In genomic region chr4:155900402-155900801, GRCh38 we compare ENCODE assay signal across 14 cellular contexts. TPM values are rescaled to one million over a fixed set of nuclear protein-coding genes. Genes with fewer than 3 reads are reported as not detected.
A peak's percentile ranks its signal among the peaks of the same experiment; 100 is the strongest.
DNase-seq lines count a peak whose midpoint lies in the region; ATAC-seq, FAIRE-seq and TF ChIP-seq lines count a peak whose summit lies in the region.
"Had no signal": no experiment of that assay in that cellular context is flagged by ENCODE, and none has a peak within 500 bp of the region (broad histone marks: within the 10 kb centered on the region; RNA-seq: fewer than 3 reads in every experiment).

No MANE protein-coding gene starts in this region.

- intact Hi-C loops in left cardiac atrium (cut with DNase I) (no loop called here), right cardiac atrium (cut with DNase I) (no loop called here), uterus (cut with DNase I; ENCODE audit: low total_unique reads) (no loop called here)
- intact Hi-C loops in activated CD4-positive, alpha-beta T cell treated with anti-CD3 and anti-CD28 coated beads for 36 hours (cut with DNase I, micrococcal nuclease): no loop called here

- H3K9ac ChIP-seq in astrocyte (ENCODE audit: low read length): no peak overlapping the region

- TF ChIP-seq CTCF in astrocyte (IDR thresholded peaks at IDR 0.05; ENCODE audit: insufficient read depth, low read depth, low read length) (no peak), kidney epithelial cell (IDR thresholded peaks at IDR 0.05; ENCODE audit: insufficient read depth, low read length, poor library complexity, severe bottlenecking) (no peak), uterus (IDR thresholded peaks at IDR 0.05) (no peak), coronary artery (IDR thresholded peaks at IDR 0.05) (no peak)

- peak overlapping the region; percentile 30 for H3K4me2 ChIP-seq in astrocyte (ENCODE audit: low read length)

- H3K4me1 Mint-ChIP-seq in astrocyte (ENCODE audit: low read depth, unreplicated experiment): peaks cover 11% of the 10 kb centered on the region
- H3K4me1 Mint-ChIP-seq in activated CD4-positive, alpha-beta T cell treated with anti-CD3 and anti-CD28 coated beads for 36 hours: no peaks in the 10 kb centered on the region
- H3K4me1 Mint-ChIP-seq: activated B cell treated with CpG ODN at 0.5 μM for 24 hours had no signal

- no peaks in the 10 kb centered on the region for H4K20me1 ChIP-seq in astrocyte (ENCODE audit: insufficient read depth, low read length)

- H3K9me3 ChIP-seq in right cardiac atrium (ENCODE audit: control insufficient read depth, low read length): no peaks in the 10 kb centered on the region
- H3K9me3 ChIP-seq in astrocyte (ENCODE audit: insufficient read depth, low read depth, low read length): no peaks in the 10 kb centered on the region
- no peaks in the 10 kb centered on the region for H3K9me3 ChIP-seq in uterus
- H3K9me3 ChIP-seq: HAP-1 had no signal

- no peak overlapping the region for H3K27ac ChIP-seq in right cardiac atrium (ENCODE audit: low read length)
- H3K27ac ChIP-seq in astrocyte (ENCODE audit: low read depth, low read length): no peak overlapping the region
- peak overlapping the region; percentile 23 to 50 for H3K27ac ChIP-seq in uterus
- no peak overlapping the region for H3K27ac ChIP-seq in coronary artery

- H3K27me3 ChIP-seq in right cardiac atrium (ENCODE audit: control insufficient read depth, insufficient read depth): no peaks in the 10 kb centered on the region
- H3K27me3 ChIP-seq in astrocyte (ENCODE audit: insufficient read depth, low read length): no peaks in the 10 kb centered on the region
- H3K27me3 ChIP-seq in kidney epithelial cell (ENCODE audit: control insufficient read depth, insufficient read depth, low read length): no peaks in the 10 kb centered on the region
- no peaks in the 10 kb centered on the region for H3K27me3 ChIP-seq in uterus

- no peak overlapping the region for H3K27ac Mint-ChIP-seq in astrocyte (ENCODE audit: unreplicated experiment)
- H3K27ac Mint-ChIP-seq in activated CD4-positive, alpha-beta T cell treated with anti-CD3 and anti-CD28 coated beads for 36 hours: no peak overlapping the region
- H3K27ac Mint-ChIP-seq: activated B cell treated with CpG ODN at 0.5 μM for 24 hours had no signal

- H3K79me2 ChIP-seq in astrocyte (ENCODE audit: insufficient read depth, low read length): no peaks in the 10 kb centered on the region

- H3K27me3 Mint-ChIP-seq in astrocyte (ENCODE audit: low read depth, unreplicated experiment): no peaks in the 10 kb centered on the region
- no peaks in the 10 kb centered on the region for H3K27me3 Mint-ChIP-seq in activated CD4-positive, alpha-beta T cell treated with anti-CD3 and anti-CD28 coated beads for 36 hours
- H3K27me3 Mint-ChIP-seq: activated B cell treated with CpG ODN at 0.5 μM for 24 hours had no signal

- FAIRE-seq in astrocyte (lab: Jason Lieb, UNC): no peak
- FAIRE-seq: A204.1 had no signal

- H3K36me3 ChIP-seq in astrocyte (ENCODE audit: insufficient read depth, low read length) (no peaks in the 10 kb centered on the region), kidney epithelial cell (ENCODE audit: control insufficient read depth, insufficient read depth, low read length) (no peaks in the 10 kb centered on the region), uterus (no peaks in the 10 kb centered on the region)
- H3K36me3 ChIP-seq: HAP-1 had no signal

- H3K4me3 ChIP-seq in right cardiac atrium (ENCODE audit: low read length): no peak overlapping the region
- H3K4me3 ChIP-seq in astrocyte (ENCODE audit: insufficient read depth, low read depth, low read length): no peak overlapping the region
- H3K4me3 ChIP-seq in kidney epithelial cell (ENCODE audit: low read depth, low read length): no peak overlapping the region
- H3K4me3 ChIP-seq in uterus: no peak overlapping the region
- H3K4me3 ChIP-seq in coronary artery: no peak overlapping the region
- H3K4me3 ChIP-seq: HAP-1 had no signal

- H3K36me3 Mint-ChIP-seq in astrocyte (ENCODE audit: low read depth, unreplicated experiment): no peaks in the 10 kb centered on the region
- H3K36me3 Mint-ChIP-seq in activated CD4-positive, alpha-beta T cell treated with anti-CD3 and anti-CD28 coated beads for 36 hours (ENCODE audit: low read depth): no peaks in the 10 kb centered on the region

- 32% methylated on average over 1 of the region's 1 CpG for WGBS in right cardiac atrium

- no peak overlapping the region for H3K4me3 Mint-ChIP-seq in astrocyte (ENCODE audit: unreplicated experiment)
- no peak overlapping the region for H3K4me3 Mint-ChIP-seq in activated CD4-positive, alpha-beta T cell treated with anti-CD3 and anti-CD28 coated beads for 36 hours
- H3K4me3 Mint-ChIP-seq: activated B cell treated with CpG ODN at 0.5 μM for 24 hours had no signal

- no peak for DNase-seq in left cardiac atrium
- no peak for DNase-seq in right cardiac atrium
- DNase-seq in astrocyte (ENCODE audit: low read depth): peak; percentile 87
- DNase-seq in kidney epithelial cell (ENCODE audit: low read depth): peak; percentile 38
- no peak for DNase-seq in uterus
- DNase-seq in coronary artery (ENCODE audit: low spot score): no peak
- DNase-seq in SHP77 (lab: John Stamatoyannopoulos, UW): no peak
- DNase-seq in activated CD4-positive, alpha-beta T cell treated with anti-CD3 and anti-CD28 coated beads for 36 hours: no peak
- DNase-seq: activated B cell treated with CpG ODN at 0.5 μM for 24 hours; activated effector memory CD4-positive, alpha-beta T cell treated with Interleukin-2 at 50 U/mL for 16 hours; cortex of kidney had no signal

- no peak overlapping the region for H2AFZ ChIP-seq in astrocyte (ENCODE audit: low read depth, low read length)

- no peak for TF ChIP-seq POLR2A in uterus (IDR thresholded peaks at IDR 0.05)

- POLR2A ChIA-PET in activated CD4-positive, alpha-beta T cell treated with anti-CD3 and anti-CD28 coated beads for 36 hours (lab: Charles Lee): no interaction called here

- peak; percentile 37 to 71 for ATAC-seq in left cardiac atrium
- ATAC-seq in right cardiac atrium: no peak
- ATAC-seq in activated CD4-positive, alpha-beta T cell treated with anti-CD3 and anti-CD28 coated beads for 36 hours: no peak

- CTCF ChIA-PET in activated CD4-positive, alpha-beta T cell treated with anti-CD3 and anti-CD28 coated beads for 36 hours (lab: Charles Lee): no interaction called here

- H3K4me1 ChIP-seq in right cardiac atrium (ENCODE audit: control insufficient read depth, insufficient read depth, low read length) (no peaks in the 10 kb centered on the region), astrocyte (ENCODE audit: insufficient read depth, low read length) (peaks cover 6% of the 10 kb centered on the region), uterus (peaks cover 0 to 8% of the 10 kb centered on the region in 2 donors)

- H3K9me3 Mint-ChIP-seq in astrocyte (ENCODE audit: unreplicated experiment): peaks cover 8% of the 10 kb centered on the region
- peaks cover 7% of the 10 kb centered on the region for H3K9me3 Mint-ChIP-seq in activated CD4-positive, alpha-beta T cell treated with anti-CD3 and anti-CD28 coated beads for 36 hours (ENCODE audit: low read depth)

RNA-seq across cellular contexts. Expression of gene TDO2, which starts 3.1 kb away (rescaled TPM):
- total RNA-seq in left cardiac atrium (not detected), right cardiac atrium (not detected), astrocyte (0.24 TPM in 1 of 2 replicates, not detected in the other), kidney epithelial cell (not detected in 2 replicates), uterus (1 to 10 TPM in 1 of 4 donors, not detected in 3; 3.7 TPM)
- polyA plus RNA-seq in right cardiac atrium: not detected
- not detected for total RNA-seq in activated CD4-positive, alpha-beta T cell treated with anti-CD3 and anti-CD28 coated beads for 36 hours
- total RNA-seq: activated B cell treated with CpG ODN at 0.5 μM for 24 hours, glomerular endothelial cell had no signal

RNA-seq across cellular contexts. Expression of gene ASIC5, which starts 34.3 kb away (rescaled TPM):
- not detected for total RNA-seq in left cardiac atrium
- not detected for total RNA-seq in right cardiac atrium
- not detected for polyA plus RNA-seq in right cardiac atrium
- not detected in 2 replicates for total RNA-seq in astrocyte
- total RNA-seq in kidney epithelial cell: not detected in 2 replicates
- not detected for total RNA-seq in uterus
- total RNA-seq in activated CD4-positive, alpha-beta T cell treated with anti-CD3 and anti-CD28 coated beads for 36 hours: not detected
- total RNA-seq: activated B cell treated with CpG ODN at 0.5 μM for 24 hours, glomerular endothelial cell had no signal

RNA-seq across cellular contexts. Expression of gene CTSO, which starts 53.3 kb away (rescaled TPM):
- 10 to 100 TPM; 10.0 to 10.2 TPM for total RNA-seq in left cardiac atrium
- 10 to 100 TPM; 10.5 to 15.9 (median 12.9) TPM for total RNA-seq in right cardiac atrium
- 7.6 TPM for polyA plus RNA-seq in right cardiac atrium
- total RNA-seq in astrocyte: 3.7 and 6.5 TPM in 2 replicates
- 11.9 and 12.9 TPM in 2 replicates for total RNA-seq in kidney epithelial cell
- 10 to 100 TPM; 22.0 to 77.8 (median 28.6) TPM for total RNA-seq in uterus
- 1 to 10 TPM; 2.6 to 3.0 TPM for total RNA-seq in activated CD4-positive, alpha-beta T cell treated with anti-CD3 and anti-CD28 coated beads for 36 hours

Comparison
In these comparisons a context has a peak if more than half of its experiments do, and no peak if none do; other contexts are left out.
1. ATAC-seq: peak in left cardiac atrium (2 of 2); none in right cardiac atrium (0 of 2) and activated CD4-positive, alpha-beta T cell treated with anti-CD3 and anti-CD28 coated beads for 36 hours (single experiment).
2. DNase-seq: peak in astrocyte (single experiment) and kidney epithelial cell (single experiment); none in left cardiac atrium (single experiment), right cardiac atrium (0 of 3), uterus (0 of 2), coronary artery (single experiment), SHP77 (0 of 2) and activated CD4-positive, alpha-beta T cell treated with anti-CD3 and anti-CD28 coated beads for 36 hours (single experiment).
3. H3K27ac ChIP-seq: peak in uterus (2 of 2); none in right cardiac atrium (single experiment), astrocyte (single experiment) and coronary artery (0 of 2).